In genomic region chr9:127095416-127095815, GRCh38 we compare ENCODE assay signal across 1 cellular context.
TF ChIP-seq lines count a peak whose summit lies in the region.

No MANE protein-coding gene starts in this region.

TF ChIP-seq in GM23338, 12 proteins besides CTCF, POLR2A, EP300 and RAD21 (continued from another document):
- TF ChIP-seq ZNF462 (CRISPR knock-in tag; IDR thresholded peaks at IDR 0.05) (no peak), NANOG (IDR thresholded peaks at IDR 0.05; ENCODE audit: borderline replicate concordance) (no peak), POLR2AphosphoS5 (IDR thresholded peaks at IDR 0.05; ENCODE audit: low read depth) (no peak), REST (IDR thresholded peaks at IDR 0.05; ENCODE audit: unreplicated experiment) (no peak), EZH2phosphoT487 (IDR thresholded peaks at IDR 0.05; ENCODE audit: unreplicated experiment) (no peak), ETS1 (IDR thresholded peaks at IDR 0.05) (no peak), ZNF114 (CRISPR knock-in tag; IDR thresholded peaks at IDR 0.05) (no peak)
